ENCODE assay signal across 11 cellular contexts in the genomic region with DNA sequence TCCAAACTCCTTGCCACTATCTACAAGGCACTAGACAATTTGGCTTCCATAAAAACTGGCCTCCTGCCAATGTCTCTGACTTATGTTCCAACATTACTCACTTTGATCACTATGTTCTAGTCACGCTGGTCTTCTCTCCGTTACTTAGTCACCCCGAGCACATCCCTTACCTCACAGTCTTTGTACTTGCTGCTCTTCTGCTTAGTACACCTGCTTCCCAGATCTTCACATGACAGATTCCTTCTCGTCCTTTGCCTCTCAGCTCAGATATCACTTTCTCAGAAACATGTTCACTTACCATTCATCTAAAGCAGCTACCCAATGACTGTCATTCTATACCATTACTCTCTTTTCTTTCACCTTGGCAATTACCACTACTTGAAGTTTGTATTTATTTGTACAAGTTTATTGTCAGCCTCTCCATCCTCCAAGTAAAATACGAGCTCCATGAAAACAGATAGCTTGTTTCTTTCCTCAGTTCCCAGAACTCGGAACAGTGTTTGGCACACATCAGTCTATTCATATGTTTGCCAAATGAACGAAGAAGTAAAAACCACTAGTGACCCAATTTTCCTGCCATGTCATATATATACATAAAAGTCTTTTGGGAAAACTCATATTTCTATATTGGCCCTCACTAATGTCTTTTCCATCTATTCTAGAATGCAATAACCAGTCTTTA. TPM values are rescaled to one million over a fixed set of nuclear protein-coding genes. Genes with fewer than 3 reads are reported as not detected.
DNase-seq lines count a peak whose midpoint lies in the region; ATAC-seq and TF ChIP-seq lines count a peak whose summit lies in the region.
"Had no signal": no experiment of that assay in that cellular context is flagged by ENCODE, and none has a peak within 500 bp of the region (broad histone marks: within the 10 kb centered on the region; RNA-seq: fewer than 3 reads in every experiment).

No MANE protein-coding gene starts in this region.

- intact Hi-C loops in OCI-LY7 (cut with micrococcal nuclease; ENCODE audit: unreplicated experiment) = no loop called here

- CTCF ChIA-PET in OCI-LY7 (lab: Charles Lee; ENCODE audit: unreplicated experiment) = no interaction called here

- TF ChIP-seq CTCF in AG10803 (conservative IDR thresholded peaks at IDR 0.05; ENCODE audit: low read length) (no peak), mesothelial cell of epicardium (IDR thresholded peaks at IDR 0.05; ENCODE audit: unreplicated experiment) (no peak), OCI-LY7 (conservative IDR thresholded peaks at IDR 0.05; ENCODE audit: low read length) (no peak)

- peaks cover 22% of the 10 kb centered on the region for H3K4me1 Mint-ChIP-seq in mesothelial cell of epicardium
- H3K4me1 Mint-ChIP-seq: brain had no signal

- peaks cover 17% of the 10 kb centered on the region for H3K9me3 Mint-ChIP-seq in mesothelial cell of epicardium
- H3K9me3 Mint-ChIP-seq: brain had no signal

- H3K4me3 ChIP-seq in AG10803 (ENCODE audit: low read length) (no peak overlapping the region), OCI-LY7 (ENCODE audit: low read depth, low read length, poor library complexity, severe bottlenecking) (no peak overlapping the region)
- H3K4me3 ChIP-seq: GM12878, upper lobe of left lung had no signal

- H3K27ac Mint-ChIP-seq in mesothelial cell of epicardium = peak overlapping the region; percentile 62

- no TSS peak for BruUV-seq in OCI-LY7 (replicated peaks; lab: Mats Ljungman, UMichigan)

- no peaks in the 10 kb centered on the region for H3K79me2 ChIP-seq in OCI-LY7 (ENCODE audit: insufficient read depth, low read depth, low read length)

- DNase-seq in AG10803 (ENCODE audit: low read depth) (peak; percentile 81), caudate nucleus (lab: John Stamatoyannopoulos, UW) (peak in 6 of 61 donors; percentile 6 to 45 (median 22)), mesothelial cell of epicardium (ENCODE audit: low spot score in 2 of 2, unreplicated experiment in 2 of 2) (no peak), OCI-LY7 (ENCODE audit: low spot score) (no peak), NAMALWA (ENCODE audit: low spot score) (no peak)

- no peak overlapping the region for H2AFZ ChIP-seq in OCI-LY7 (ENCODE audit: low read length)

- TF ChIP-seq RAD21 in Ishikawa (IDR thresholded peaks at IDR 0.05; ENCODE audit: low read depth) = no peak

- no peaks in the 10 kb centered on the region for H3K9me2 ChIP-seq in OCI-LY7 (ENCODE audit: insufficient read depth, low read length)

- TF ChIP-seq EP300 in Ishikawa (IDR thresholded peaks at IDR 0.05; ENCODE audit: borderline replicate concordance) = no peak

- no peaks in the 10 kb centered on the region for H3K36me3 ChIP-seq in OCI-LY7 (ENCODE audit: insufficient read depth, low read length)
- H3K36me3 ChIP-seq: upper lobe of left lung had no signal

- H3K27me3 Mint-ChIP-seq in mesothelial cell of epicardium (ENCODE audit: low read depth) = no peaks in the 10 kb centered on the region
- H3K27me3 Mint-ChIP-seq: brain had no signal

- H3K4me3 Mint-ChIP-seq in mesothelial cell of epicardium = no peak overlapping the region

- no peaks in the 10 kb centered on the region for H4K20me1 ChIP-seq in OCI-LY7 (ENCODE audit: insufficient read depth, low read length)

- no peaks in the 10 kb centered on the region for H3K9me3 ChIP-seq in OCI-LY7 (ENCODE audit: low read length)
- H3K9me3 ChIP-seq: upper lobe of left lung had no signal

- peak overlapping the region; percentile 31 for H3K27ac ChIP-seq in caudate nucleus (ENCODE audit: low read depth, low read length)
- no peak overlapping the region for H3K27ac ChIP-seq in OCI-LY7 (ENCODE audit: low read depth, low read length, poor library complexity, severe bottlenecking)

- H3K4me1 ChIP-seq in OCI-LY7 (ENCODE audit: insufficient read depth, low read length, poor library complexity, severe bottlenecking) = peaks cover 4% of the 10 kb centered on the region

- H3K36me3 Mint-ChIP-seq in mesothelial cell of epicardium = peaks cover 45% of the 10 kb centered on the region

- no peak overlapping the region for H3K4me2 ChIP-seq in OCI-LY7 (ENCODE audit: low read length)

- ATAC-seq in HG03439 (IDR thresholded peaks at IDR 0.05; ENCODE audit: unreplicated experiment) (no peak), GM19452 (IDR thresholded peaks at IDR 0.05; ENCODE audit: unreplicated experiment) (no peak)
- ATAC-seq: GM12878 had no signal

- POLR2A ChIA-PET in OCI-LY7 (lab: Charles Lee) = no interaction called here

TF ChIP-seq in Ishikawa, 13 proteins besides CTCF, POLR2A, EP300 and RAD21:
- TF ChIP-seq NFIC (IDR thresholded peaks at IDR 0.05) (peak; percentile 76), TAF1 (IDR thresholded peaks at IDR 0.05; ENCODE audit: low read depth) (no peak)

RNA-seq across cellular contexts. Expression of a gene that starts 5.9 kb away (rescaled TPM):
- total RNA-seq in mesothelial cell of epicardium (27.7 to 31.1 TPM (median 30.8 TPM) in 3 replicates), OCI-LY7 (2022) (0.18 and 0.36 TPM in 2 replicates)
- total RNA-seq in OCI-LY7 (2014; rRNA removed; shearing (Covaris generic)) = 0.88 TPM in 1 of 2 replicates, not detected in the other

Comparison
In these comparisons a context has a peak if more than half of its experiments do, and no peak if none do; other contexts are left out.
1. RNA of a gene that starts 5.9 kb away (total RNA-seq): 27.7 to 31.1 TPM in mesothelial cell of epicardium; 0.18 to 0.88 TPM in OCI-LY7; every median in the first group is over 10 times any median in the second.